In the genomic region with DNA sequence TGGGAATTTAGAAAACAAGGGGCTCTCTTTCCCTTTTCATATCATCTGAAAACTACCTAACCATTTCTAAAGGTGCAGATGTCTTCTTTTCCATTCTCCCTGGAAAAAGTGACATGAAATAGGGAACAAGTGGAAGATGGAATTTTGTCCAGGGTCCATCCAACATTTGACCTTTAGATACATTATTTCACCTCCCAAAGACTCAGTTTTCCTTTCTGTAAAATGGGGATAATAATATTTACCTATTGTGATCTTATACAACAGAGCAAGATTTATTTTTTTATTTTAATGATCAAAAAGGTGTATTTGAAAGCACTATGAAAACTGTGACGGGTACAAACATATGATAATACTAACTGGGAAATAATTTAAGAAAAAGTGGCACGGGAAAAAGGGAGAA, we compare ENCODE assay signal across 29 cellular contexts.
"Had no signal": no experiment of that assay in that cellular context is flagged by ENCODE, and none has a peak within 500 bp of the region (broad histone marks: within the 10 kb centered on the region; RNA-seq: fewer than 3 reads in every experiment).

No MANE protein-coding gene starts in this region.

- H3K4me3 Mint-ChIP-seq: dendritic cell treated with granulocyte-macrophage colony-stimulating factor and Interleukin-4, amounts not matched to agents 40 ng/mL and 50 ng/mL, for 4 days; effector memory CD8-positive, alpha-beta T cell; endodermal cell had no signal

- H3K27me3 Mint-ChIP-seq: dendritic cell treated with granulocyte-macrophage colony-stimulating factor and Interleukin-4, amounts not matched to agents 40 ng/mL and 50 ng/mL, for 4 days had no signal

- H3K27ac ChIP-seq: colonic mucosa, coronary artery, dorsolateral prefrontal cortex, epithelial cell of prostate, esophagus muscularis mucosa, esophagus squamous epithelium, foreskin keratinocyte, gastrocnemius medialis, gastroesophageal sphincter, heart left ventricle, heart right ventricle had no signal

- H3K27ac Mint-ChIP-seq: dendritic cell treated with granulocyte-macrophage colony-stimulating factor and Interleukin-4, amounts not matched to agents 40 ng/mL and 50 ng/mL, for 4 days; effector memory CD8-positive, alpha-beta T cell; endodermal cell had no signal

- ATAC-seq: effector memory CD8-positive, alpha-beta T cell; esophagus mucosa; foreskin keratinocyte; gastrocnemius medialis; gastroesophageal sphincter; heart left ventricle; heart right ventricle had no signal

- H3K4me3 ChIP-seq: colonic mucosa, coronary artery, dorsolateral prefrontal cortex, esophagus muscularis mucosa, esophagus squamous epithelium, gastrocnemius medialis, gastroesophageal sphincter, heart left ventricle, heart right ventricle had no signal

- H3K36me3 ChIP-seq: colonic mucosa, esophagus muscularis mucosa, esophagus squamous epithelium, gastrocnemius medialis, gastroesophageal sphincter, heart left ventricle, heart right ventricle had no signal

- H3K4me1 ChIP-seq: colonic mucosa, esophagus muscularis mucosa, esophagus squamous epithelium, foreskin keratinocyte, gastrocnemius medialis, gastroesophageal sphincter, heart left ventricle, heart right ventricle had no signal

- H3K9me3 Mint-ChIP-seq: dendritic cell treated with granulocyte-macrophage colony-stimulating factor and Interleukin-4, amounts not matched to agents 40 ng/mL and 50 ng/mL, for 4 days; effector memory CD8-positive, alpha-beta T cell; endodermal cell had no signal

- H3K27me3 ChIP-seq: colonic mucosa, esophagus muscularis mucosa, esophagus squamous epithelium, foreskin keratinocyte, gastrocnemius medialis, gastroesophageal sphincter, heart left ventricle, heart right ventricle had no signal

- H3K9me3 ChIP-seq: colonic mucosa, esophagus muscularis mucosa, esophagus squamous epithelium, gastrocnemius medialis, gastroesophageal sphincter, heart left ventricle, heart right ventricle had no signal

- DNase-seq: colonic mucosa; cortex of kidney; dermis blood vessel endothelial cell; dorsolateral prefrontal cortex; effector CD4-positive, alpha-beta T cell; effector CD8-positive, alpha-beta T cell; effector memory CD4-positive, alpha-beta T cell; effector memory CD8-positive, alpha-beta T cell; endodermal cell; erythroblast; esophagus squamous epithelium; foreskin fibroblast; foreskin keratinocyte; foreskin melanocyte; gastrocnemius medialis; glutamatergic neuron; head of caudate nucleus; heart left ventricle; heart right ventricle had no signal

- FAIRE-seq: colon, endometrium, endothelial cell of umbilical vein, frontal cortex had no signal

- H3K4me1 Mint-ChIP-seq: endodermal cell had no signal
